ENCODE assay signal across 1 cellular context in genomic region chr2:42340045-42340937, GRCh38.
TF ChIP-seq lines count a peak whose summit lies in the region.

No MANE protein-coding gene starts in this region.

TF ChIP-seq in HepG2, 621 proteins besides CTCF, POLR2A, EP300 and RAD21 (continued from another document and continues in another):
- TF ChIP-seq CREB1 (IDR thresholded peaks at IDR 0.05): no peak
- TF ChIP-seq CREB1 (CRISPR knock-in tag; IDR thresholded peaks at IDR 0.05): no peak
- TF ChIP-seq ZKSCAN8 (CRISPR knock-in tag; IDR thresholded peaks at IDR 0.05; ENCODE audit: borderline replicate concordance): no peak
- peak; percentile 24; the same call in 1 of the 2 replicates for TF ChIP-seq ZNF691 (CRISPR knock-in tag; IDR thresholded peaks at IDR 0.05; ENCODE audit: borderline replicate concordance, low read depth)
- 0 out of 2 replicates have a peak, but pooled peaks have one; percentile 56 for TF ChIP-seq HES4 (CRISPR knock-in tag; IDR thresholded peaks at IDR 0.05; ENCODE audit: borderline replicate concordance)
- 0 out of 2 replicates have a peak, but pooled peaks have one; percentile 25 for TF ChIP-seq SKIL (CRISPR knock-in tag; IDR thresholded peaks at IDR 0.05; ENCODE audit: borderline replicate concordance)
- peak; percentile 78; the same call in 1 of the 2 replicates for TF ChIP-seq SAFB2 (CRISPR knock-in tag; IDR thresholded peaks at IDR 0.05; ENCODE audit: borderline replicate concordance, low read depth)
- no peak for TF ChIP-seq CENPT (CRISPR knock-in tag; IDR thresholded peaks at IDR 0.05; ENCODE audit: low read depth)
- no peak for TF ChIP-seq ZNF441 (CRISPR knock-in tag; IDR thresholded peaks at IDR 0.05; ENCODE audit: borderline replicate concordance)
- 0 out of 2 replicates have a peak, but pooled peaks have one; percentile 31 for TF ChIP-seq ZNF773 (CRISPR knock-in tag; IDR thresholded peaks at IDR 0.05; ENCODE audit: borderline replicate concordance)
- TF ChIP-seq FOXM1 (CRISPR knock-in tag; IDR thresholded peaks at IDR 0.05): 0 out of 2 replicates have a peak, but pooled peaks have one; percentile 29
- TF ChIP-seq ZFX (CRISPR knock-in tag; IDR thresholded peaks at IDR 0.05; ENCODE audit: low read depth): peak; percentile 22; the same call in 1 of the 2 replicates
- TF ChIP-seq PHF5A (CRISPR knock-in tag; IDR thresholded peaks at IDR 0.05; ENCODE audit: low read depth, unreplicated experiment): peak; percentile 35
- TF ChIP-seq ZNF687 (CRISPR knock-in tag; IDR thresholded peaks at IDR 0.05): peak; percentile 53
- no peak for TF ChIP-seq ZBTB2 (CRISPR knock-in tag; IDR thresholded peaks at IDR 0.05; ENCODE audit: low read depth)
- TF ChIP-seq NR0B2 (CRISPR knock-in tag; IDR thresholded peaks at IDR 0.05): no peak
- TF ChIP-seq MATR3 (CRISPR knock-in tag; IDR thresholded peaks at IDR 0.05): no peak
- TF ChIP-seq BORCS8-MEF2B (CRISPR knock-in tag; IDR thresholded peaks at IDR 0.05): peak; percentile 13; the same call in 1 of the 2 replicates
- 0 out of 2 replicates have a peak, but pooled peaks have one; percentile 55 for TF ChIP-seq IRF9 (CRISPR knock-in tag; IDR thresholded peaks at IDR 0.05; ENCODE audit: borderline replicate concordance)
- no peak for TF ChIP-seq PLRG1 (conservative IDR thresholded peaks at IDR 0.05)
- TF ChIP-seq SRF (IDR thresholded peaks at IDR 0.05; ENCODE audit: low read depth, low read length): no peak
- 0 out of 2 replicates have a peak, but pooled peaks have one; percentile 39 for TF ChIP-seq ZNF335 (CRISPR knock-in tag; IDR thresholded peaks at IDR 0.05)
- 0 out of 2 replicates have a peak, but pooled peaks have one; percentile 66 for TF ChIP-seq ZNF878 (CRISPR knock-in tag; IDR thresholded peaks at IDR 0.05)
- TF ChIP-seq NFKBIZ (CRISPR knock-in tag; IDR thresholded peaks at IDR 0.05): no peak
- TF ChIP-seq BHLHE40 (IDR thresholded peaks at IDR 0.05; ENCODE audit: low read length): no peak
- TF ChIP-seq ZC3H13 (CRISPR knock-in tag; IDR thresholded peaks at IDR 0.05): peak; percentile 1; the same call in 1 of the 2 replicates
- peak; percentile 49; the same call in 1 of the 2 replicates for TF ChIP-seq ZZZ3 (CRISPR knock-in tag; IDR thresholded peaks at IDR 0.05; ENCODE audit: borderline replicate concordance)
- no peak for TF ChIP-seq ZNF598 (CRISPR knock-in tag; IDR thresholded peaks at IDR 0.05; ENCODE audit: borderline replicate concordance)
- TF ChIP-seq EZH2 (conservative IDR thresholded peaks at IDR 0.05; ENCODE audit: low read depth, low read length): no peak
- TF ChIP-seq ZNF143 (CRISPR knock-in tag; IDR thresholded peaks at IDR 0.05): no peak
- 0 out of 2 replicates have a peak, but pooled peaks have one; percentile 19 for TF ChIP-seq ZNF264 (CRISPR knock-in tag; IDR thresholded peaks at IDR 0.05)
- TF ChIP-seq SETDB1 (CRISPR knock-in tag; IDR thresholded peaks at IDR 0.05; ENCODE audit: borderline replicate concordance): no peak
- TF ChIP-seq ZFP36L1 (CRISPR knock-in tag; IDR thresholded peaks at IDR 0.05): 0 out of 2 replicates have a peak, but pooled peaks have one; percentile 7
- no peak for TF ChIP-seq ZNF407 (CRISPR knock-in tag; IDR thresholded peaks at IDR 0.05; ENCODE audit: not compliant biosample characterization)
- no peak for TF ChIP-seq DNMT3B (CRISPR knock-in tag; conservative IDR thresholded peaks at IDR 0.05)
- peak; percentile 49; the same call in 1 of the 2 replicates for TF ChIP-seq NCOA5 (CRISPR knock-in tag; IDR thresholded peaks at IDR 0.05)
- 0 out of 2 replicates have a peak, but pooled peaks have one; percentile 22 for TF ChIP-seq ARNT2 (CRISPR knock-in tag; IDR thresholded peaks at IDR 0.05; ENCODE audit: low read depth)
- peak; percentile 85; the same call in 1 of the 2 replicates for TF ChIP-seq ZNF552 (CRISPR knock-in tag; IDR thresholded peaks at IDR 0.05; ENCODE audit: borderline replicate concordance)
